6 cellular contexts compared by ENCODE assay signal in the genomic region with DNA sequence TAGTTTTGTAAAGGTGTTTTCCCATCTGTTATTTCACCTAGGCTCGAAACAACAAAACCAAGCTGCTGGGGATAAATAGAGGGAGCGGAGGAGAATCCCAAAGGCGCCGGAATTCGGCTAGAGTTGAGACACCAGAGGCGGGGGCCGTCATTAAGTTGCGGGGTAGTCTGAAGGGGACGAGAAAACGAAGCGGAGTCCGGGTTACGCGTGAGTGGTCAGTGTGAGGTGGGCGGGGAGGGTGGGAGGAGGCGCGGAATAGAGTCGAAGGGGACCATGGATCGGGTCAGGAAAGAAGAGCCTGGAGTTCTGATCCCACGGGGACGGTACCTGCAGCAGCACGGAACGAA. TPM values are rescaled to one million over a fixed set of nuclear protein-coding genes. Genes with fewer than 3 reads are reported as not detected.
DNase-seq lines count a peak whose midpoint lies in the region; ATAC-seq and TF ChIP-seq lines count a peak whose summit lies in the region.

No MANE protein-coding gene starts in this region.

- H3K4me3 ChIP-seq in dorsolateral prefrontal cortex = peak overlapping the region; percentile 58 to 100 (median 93)
- peak overlapping the region; percentile 97 for H3K4me3 ChIP-seq in rectal smooth muscle tissue (ENCODE audit: low read length)

- peak overlapping the region; percentile 92 for H3K9ac ChIP-seq in rectal smooth muscle tissue (ENCODE audit: low read length)

- H3K27ac ChIP-seq in dorsolateral prefrontal cortex (peak overlapping the region in 58 of 59 donors; percentile 53 to 95 (median 86)), rectal smooth muscle tissue (ENCODE audit: low read depth, low read length) (peak overlapping the region; percentile 85)

- H3K4me1 ChIP-seq in rectal smooth muscle tissue (ENCODE audit: control insufficient read depth, insufficient read depth, low read length) = peaks cover 6% of the 10 kb centered on the region

- TF ChIP-seq CTCF in dorsolateral prefrontal cortex (IDR thresholded peaks at IDR 0.05 in 54 of 56, conservative IDR thresholded peaks at IDR 0.05 in 2 of 56; ENCODE audit: low read depth in 1 of 56, partially characterized antibody in 56 of 56) = no peak

- peak; percentile 0 for ATAC-seq in HG02981 (IDR thresholded peaks at IDR 0.05; ENCODE audit: unreplicated experiment)

- peaks cover 35% of the 10 kb centered on the region for H3K36me3 ChIP-seq in rectal smooth muscle tissue (ENCODE audit: control insufficient read depth, insufficient read depth, low read length)

- DNase-seq in AG08395 (ENCODE audit: low spot score) = peak; percentile 58
- DNase-seq in dorsolateral prefrontal cortex = peak in 2 of 10 donors; percentile 11 to 30
- DNase-seq in cortex of kidney (lab: John Stamatoyannopoulos, UW) = no peak
- no peak for DNase-seq in SW 1271 (lab: John Stamatoyannopoulos, UW)

- intact Hi-C loops in dorsolateral prefrontal cortex (cut with DNase I) = loop anchor here (5.0 kb wide), 2 partner anchors 56 to 206 kb away; partner anchors contain the start of genes CDON (in 1 of the 2), FAM118B (in 1 of the 2) and RPUSD4 (in 1 of the 2)

- no peaks in the 10 kb centered on the region for H3K27me3 ChIP-seq in dorsolateral prefrontal cortex
- no peaks in the 10 kb centered on the region for H3K27me3 ChIP-seq in rectal smooth muscle tissue (ENCODE audit: control insufficient read depth, insufficient read depth, low read length)

RNA-seq across cellular contexts. Expression of gene SRPRA, which starts 0.4 kb away (rescaled TPM):
- 10 to 100 TPM; 48.5 to 86.8 (median 67.0) TPM for total RNA-seq in dorsolateral prefrontal cortex

RNA-seq across cellular contexts. Expression of gene FOXRED1, which starts 0.6 kb away (rescaled TPM):
- total RNA-seq in dorsolateral prefrontal cortex = 100 to 1,000 TPM in 1 of 120 experiments, 10 to 100 TPM in 119; 46.1 to 103 (median 68.0) TPM

RNA-seq across cellular contexts. Expression of gene TIRAP, which starts 14.6 kb away (rescaled TPM):
- 10 to 100 TPM in 11 of 120 experiments, 1 to 10 TPM in 109; 2.4 to 13.6 (median 7.4) TPM for total RNA-seq in dorsolateral prefrontal cortex

RNA-seq across cellular contexts. Expression of gene DCPS, which starts 35.5 kb away (rescaled TPM):
- 10 to 100 TPM in 85 of 120 experiments, 1 to 10 TPM in 35; 5.5 to 17.5 (median 10.9) TPM for total RNA-seq in dorsolateral prefrontal cortex

RNA-seq across cellular contexts. Expression of gene FAM118B, which starts 56.8 kb away (rescaled TPM):
- 10 to 100 TPM; 16.9 to 40.6 (median 24.6) TPM for total RNA-seq in dorsolateral prefrontal cortex
